Comparison of ENCODE assay signal across 12 cellular contexts in genomic region chr6:90468080-90468479, GRCh38.
A peak's percentile ranks its signal among the peaks of the same experiment; 100 is the strongest.
DNase-seq lines count a peak whose midpoint lies in the region; ATAC-seq and TF ChIP-seq lines count a peak whose summit lies in the region.
"Had no signal": no experiment of that assay in that cellular context is flagged by ENCODE, and none has a peak within 500 bp of the region (broad histone marks: within the 10 kb centered on the region; RNA-seq: fewer than 3 reads in every experiment).

No MANE protein-coding gene starts in this region.

- no peaks in the 10 kb centered on the region for H3K9me3 Mint-ChIP-seq in chondrocyte (ENCODE audit: low read depth)
- H3K9me3 Mint-ChIP-seq: CD4-positive, alpha-beta memory T cell; dendritic cell treated with granulocyte-macrophage colony-stimulating factor and Interleukin-4, amounts not matched to agents 40 ng/mL and 50 ng/mL, for 4 days had no signal

- no peaks in the 10 kb centered on the region for H3K27me3 Mint-ChIP-seq in chondrocyte (ENCODE audit: low read depth)
- H3K27me3 Mint-ChIP-seq: CD4-positive, alpha-beta memory T cell; dendritic cell treated with granulocyte-macrophage colony-stimulating factor and Interleukin-4, amounts not matched to agents 40 ng/mL and 50 ng/mL, for 4 days had no signal

- intact Hi-C loops in left colon (cut with DNase I, micrococcal nuclease) = no loop called here

- H3K4me1 Mint-ChIP-seq in chondrocyte (ENCODE audit: low read depth) = peaks cover 9% of the 10 kb centered on the region

- no peak for TF ChIP-seq CTCF in chondrocyte (IDR thresholded peaks at IDR 0.05)

- ATAC-seq in GM19463 (IDR thresholded peaks at IDR 0.05; ENCODE audit: unreplicated experiment) (no peak), left colon (no peak)
- ATAC-seq: gastrocnemius medialis had no signal

- H3K36me3 Mint-ChIP-seq in chondrocyte (ENCODE audit: low read depth) = no peaks in the 10 kb centered on the region
- H3K36me3 Mint-ChIP-seq: CD4-positive, alpha-beta memory T cell had no signal

- H3K27ac Mint-ChIP-seq in chondrocyte (ENCODE audit: unreplicated experiment) = no peak overlapping the region
- H3K27ac Mint-ChIP-seq: CD4-positive, alpha-beta memory T cell; dendritic cell treated with granulocyte-macrophage colony-stimulating factor and Interleukin-4, amounts not matched to agents 40 ng/mL and 50 ng/mL, for 4 days had no signal

- DNase-seq in ELF-1 (ENCODE audit: low read depth, low spot score) (peak; percentile 37), HT1080 (ENCODE audit: low read depth) (peak; percentile 83), kidney glomerular epithelial cell (lab: John Stamatoyannopoulos, UW) (peak; percentile 17), NCI-H146 (lab: John Stamatoyannopoulos, UW) (no peak), chondrocyte (ENCODE audit: low spot score) (no peak), left colon (no peak)
- DNase-seq in activated naive CD4-positive, alpha-beta T cell treated with anti-CD3 and anti-CD28 coated beads, Interleukin-2, amount 50 U/mL, for 16 hours = peak; percentile 35
- DNase-seq: CD4-positive, alpha-beta memory T cell; gastrocnemius medialis; NCI-H1417 treated with DMSO at 0.1 percent for 48 hours had no signal

- no peak overlapping the region for H3K4me3 Mint-ChIP-seq in chondrocyte (ENCODE audit: unreplicated experiment)
- H3K4me3 Mint-ChIP-seq: CD4-positive, alpha-beta memory T cell; dendritic cell treated with granulocyte-macrophage colony-stimulating factor and Interleukin-4, amounts not matched to agents 40 ng/mL and 50 ng/mL, for 4 days had no signal

Comparison
In these comparisons a context has a peak if more than half of its experiments do, and no peak if none do; other contexts are left out.
1. DNase-seq: peak in ELF-1 (single experiment), HT1080 (single experiment), activated naive CD4-positive, alpha-beta T cell treated with anti-CD3 and anti-CD28 coated beads, Interleukin-2, amount 50 U/mL, for 16 hours (single experiment) and kidney glomerular epithelial cell (single experiment); none in NCI-H146 (single experiment), chondrocyte (single experiment) and left colon (0 of 2).